ENCODE assay signal across 18 cellular contexts in genomic region chr4:98527528-98527927, GRCh38.
"Had no signal": no experiment of that assay in that cellular context is flagged by ENCODE, and none has a peak within 500 bp of the region (broad histone marks: within the 10 kb centered on the region; RNA-seq: fewer than 3 reads in every experiment).

No MANE protein-coding gene starts in this region.

- DNase-seq: activated CD4-positive, alpha-beta T cell treated with anti-CD3 and anti-CD28 coated beads, Interleukin-2, amount 50 U/mL, for 48 hours; activated naive CD4-positive, alpha-beta T cell treated with anti-CD3 and anti-CD28 coated beads for 36 hours; activated naive CD8-positive, alpha-beta T cell treated with anti-CD3 and anti-CD28 coated beads, Interleukin-2, amount 50 U/mL, for 24 hours; effector CD4-positive, alpha-beta T cell; kidney; left lung; stimulated activated CD4-positive, alpha-beta T cell treated with anti-CD3 and anti-CD28 coated beads, Interleukin-2, amount 100 ng/mL, for 24 hours; stomach; testis; upper lobe of right lung had no signal

- H3K9me3 ChIP-seq: left lung, prostate gland, stomach, testis, upper lobe of right lung had no signal

- H3K4me1 ChIP-seq: left lung, prostate gland, upper lobe of right lung had no signal

- H3K27me3 ChIP-seq: left lung, stomach, testis, upper lobe of right lung had no signal

- H3K27ac Mint-ChIP-seq: activated naive CD4-positive, alpha-beta T cell treated with anti-CD3 and anti-CD28 coated beads for 36 hours; activated naive CD8-positive, alpha-beta T cell treated with anti-CD3 and anti-CD28 coated beads, Interleukin-2, amount 50 U/mL, for 24 hours; activated T-helper 17 cell treated with anti-CD3 and anti-CD28 coated beads, Interleukin-2, amount 50 U/mL, for 72 hours; memory B cell; natural killer cell treated with Interleukin-12 subunit alpha and Interleukin-12 subunit beta and Interleukin-15 and Interleukin-18, amount 100 ng/mL, for 72 hours had no signal

- H3K27ac ChIP-seq: coronary artery, left lung, prostate gland, stomach, testis, upper lobe of right lung, VCaP had no signal

- H3K4me3 ChIP-seq: coronary artery, left lung, prostate gland, stomach, testis, upper lobe of right lung had no signal

- H3K36me3 ChIP-seq: left lung, prostate gland, stomach, upper lobe of right lung had no signal

- ATAC-seq: activated naive CD8-positive, alpha-beta T cell treated with anti-CD3 and anti-CD28 coated beads, Interleukin-2, amount 50 U/mL, for 24 hours; activated T-helper 17 cell treated with anti-CD3 and anti-CD28 coated beads, Interleukin-2, amount 50 U/mL, for 72 hours; left lung; natural killer cell treated with Interleukin-12 subunit alpha and Interleukin-12 subunit beta and Interleukin-15 and Interleukin-18, amount 100 ng/mL, for 72 hours; sciatic nerve; upper lobe of right lung had no signal

- H3K9me3 Mint-ChIP-seq: activated naive CD8-positive, alpha-beta T cell treated with anti-CD3 and anti-CD28 coated beads, Interleukin-2, amount 50 U/mL, for 24 hours; activated T-helper 17 cell treated with anti-CD3 and anti-CD28 coated beads, Interleukin-2, amount 50 U/mL, for 72 hours; memory B cell; natural killer cell treated with Interleukin-12 subunit alpha and Interleukin-12 subunit beta and Interleukin-15 and Interleukin-18, amount 100 ng/mL, for 72 hours had no signal

- FAIRE-seq: frontal cortex, kidney had no signal

- H3K36me3 Mint-ChIP-seq: memory B cell; natural killer cell treated with Interleukin-12 subunit alpha and Interleukin-12 subunit beta and Interleukin-15 and Interleukin-18, amount 100 ng/mL, for 72 hours had no signal

- H3K4me3 Mint-ChIP-seq: activated naive CD4-positive, alpha-beta T cell treated with anti-CD3 and anti-CD28 coated beads for 36 hours; activated naive CD8-positive, alpha-beta T cell treated with anti-CD3 and anti-CD28 coated beads, Interleukin-2, amount 50 U/mL, for 24 hours; activated T-helper 17 cell treated with anti-CD3 and anti-CD28 coated beads, Interleukin-2, amount 50 U/mL, for 72 hours; memory B cell; natural killer cell treated with Interleukin-12 subunit alpha and Interleukin-12 subunit beta and Interleukin-15 and Interleukin-18, amount 100 ng/mL, for 72 hours had no signal

- H3K27me3 Mint-ChIP-seq: activated naive CD8-positive, alpha-beta T cell treated with anti-CD3 and anti-CD28 coated beads, Interleukin-2, amount 50 U/mL, for 24 hours; activated T-helper 17 cell treated with anti-CD3 and anti-CD28 coated beads, Interleukin-2, amount 50 U/mL, for 72 hours; memory B cell; natural killer cell treated with Interleukin-12 subunit alpha and Interleukin-12 subunit beta and Interleukin-15 and Interleukin-18, amount 100 ng/mL, for 72 hours had no signal
